In genomic region chr5:317086-317811, GRCh38 we compare ENCODE assay signal across 8 cellular contexts. TPM values are rescaled to one million over a fixed set of nuclear protein-coding genes. Genes with fewer than 3 reads are reported as not detected.
DNase-seq lines count a peak whose midpoint lies in the region; ATAC-seq and TF ChIP-seq lines count a peak whose summit lies in the region.

No MANE protein-coding gene starts in this region.

- peaks cover 13% of the 10 kb centered on the region; the same call in 1 of the 2 replicates for H3K27me3 ChIP-seq in SK-N-SH (ENCODE audit: insufficient read depth)

- TF ChIP-seq EP300 in SK-N-SH (IDR thresholded peaks at IDR 0.05; ENCODE audit: borderline replicate concordance in 1 of 2, low read depth in 1 of 2, low read length in 1 of 2), result no peak

- peaks cover 6% of the 10 kb centered on the region for H3K27me3 Mint-ChIP-seq in activated T-helper 2 cell treated with anti-CD3 and anti-CD28 coated beads, Interferon-gamma antibody, Interleukin-2, Interleukin-4, amounts not matched to agents 10 μg/mL and 5 μg/mL and 100 μg/mL, durations not matched to agents 14 hours and 24 hours and 36 hours (ENCODE audit: low read depth)

- peak; percentile 63 for ATAC-seq in GM21786 (IDR thresholded peaks at IDR 0.05; ENCODE audit: unreplicated experiment)

- peak; percentile 82 for DNase-seq in activated effector memory CD4-positive, alpha-beta T cell treated with anti-CD3 and anti-CD28 coated beads, Interleukin-2, amount 50 U/mL, for 16 hours
- no peak for DNase-seq in activated effector memory CD4-positive, alpha-beta T cell treated with Interleukin-2 at 50 U/mL for 16 hours
- DNase-seq in HuH-7.5 (ENCODE audit: low spot score), result peak; percentile 82
- peak; percentile 74 for DNase-seq in SK-N-SH
- peak; percentile 82 for DNase-seq in choroid plexus epithelial cell (ENCODE audit: low read depth)
- DNase-seq in mesenteric fat pad (ENCODE audit: low spot score), result peak; percentile 86
- no peak for DNase-seq in activated T-helper 2 cell treated with anti-CD3 and anti-CD28 coated beads, Interferon-gamma antibody, Interleukin-2, Interleukin-4, amounts not matched to agents 10 μg/mL and 5 μg/mL and 100 μg/mL, durations not matched to agents 14 hours and 24 hours and 36 hours (ENCODE audit: low spot score)

- CTCF ChIA-PET in SK-N-SH (lab: Yijun Ruan, JAX), result interaction anchor here (0.6 to 1.4 kb wide), 11 partner anchors 9 to 286 kb away, joined by 3 to 5 read pairs (median 4); no protein-coding TSS in a partner anchor

- no peak overlapping the region for H3K4me3 Mint-ChIP-seq in activated T-helper 2 cell treated with anti-CD3 and anti-CD28 coated beads, Interferon-gamma antibody, Interleukin-2, Interleukin-4, amounts not matched to agents 10 μg/mL and 5 μg/mL and 100 μg/mL, durations not matched to agents 14 hours and 24 hours and 36 hours (ENCODE audit: low read depth)

- H3K4me3 ChIP-seq in SK-N-SH (ENCODE audit: low read depth in 2 of 2, low read length in 1 of 2) (no peak overlapping the region; a peak in 1 of 4 replicates), choroid plexus epithelial cell (ENCODE audit: low read depth, low read length) (no peak overlapping the region)

- no peak overlapping the region for H3K27ac Mint-ChIP-seq in activated T-helper 2 cell treated with anti-CD3 and anti-CD28 coated beads, Interferon-gamma antibody, Interleukin-2, Interleukin-4, amounts not matched to agents 10 μg/mL and 5 μg/mL and 100 μg/mL, durations not matched to agents 14 hours and 24 hours and 36 hours

- POLR2A ChIA-PET in SK-N-SH (lab: Yijun Ruan, JAX), result no interaction called here

- peak; percentile 60 for TF ChIP-seq RAD21 in SK-N-SH (IDR thresholded peaks at IDR 0.05; ENCODE audit: low read length)

- peaks cover 8% of the 10 kb centered on the region; the same call in 1 of the 2 replicates for H3K79me2 ChIP-seq in SK-N-SH (ENCODE audit: insufficient read depth)

- H3F3A ChIP-seq in SK-N-SH (replicated peaks; ENCODE audit: insufficient read depth), result peaks cover 9% of the 10 kb centered on the region

- H3K9ac ChIP-seq in SK-N-SH, result no peak overlapping the region

- H3K36me3 ChIP-seq in SK-N-SH (replicated peaks in 1 of 2; ENCODE audit: control insufficient read depth in 1 of 2, insufficient read depth in 2 of 2, low read length in 1 of 2), result peaks cover 0 to 36% of the 10 kb centered on the region in 2 experiments

- H3K4me1 Mint-ChIP-seq in activated T-helper 2 cell treated with anti-CD3 and anti-CD28 coated beads, Interferon-gamma antibody, Interleukin-2, Interleukin-4, amounts not matched to agents 10 μg/mL and 5 μg/mL and 100 μg/mL, durations not matched to agents 14 hours and 24 hours and 36 hours (ENCODE audit: low read depth), result peaks cover 4% of the 10 kb centered on the region

- H3K9me3 ChIP-seq in SK-N-SH, result no peaks in the 10 kb centered on the region

- no peak overlapping the region for H2AFZ ChIP-seq in SK-N-SH (ENCODE audit: low read depth)

- H3K9me2 ChIP-seq in SK-N-SH, result no peaks in the 10 kb centered on the region

- 61% methylated on average over 8 of the region's 26 CpGs for WGBS in SK-N-SH (ENCODE audit: low lambda C conversion rate)

- no peak overlapping the region for H3K27ac ChIP-seq in SK-N-SH (ENCODE audit: low read depth in 2 of 2, low read length in 1 of 2)

- intact Hi-C loops in activated T-helper 2 cell treated with anti-CD3 and anti-CD28 coated beads, Interferon-gamma antibody, Interleukin-2, Interleukin-4, amounts not matched to agents 10 μg/mL and 5 μg/mL and 100 μg/mL, durations not matched to agents 14 hours and 24 hours and 36 hours (cut with micrococcal nuclease), result loop anchor here (1.0 kb wide), 1 partner anchor 114 kb away; no protein-coding TSS in a partner anchor

- H3K4me2 ChIP-seq in SK-N-SH, result no peak overlapping the region

- H3K36me3 Mint-ChIP-seq in activated T-helper 2 cell treated with anti-CD3 and anti-CD28 coated beads, Interferon-gamma antibody, Interleukin-2, Interleukin-4, amounts not matched to agents 10 μg/mL and 5 μg/mL and 100 μg/mL, durations not matched to agents 14 hours and 24 hours and 36 hours (ENCODE audit: low read depth), result peaks cover 15% of the 10 kb centered on the region

- peaks cover 42% of the 10 kb centered on the region for H4K20me1 ChIP-seq in SK-N-SH (ENCODE audit: insufficient read depth)

- no peaks in the 10 kb centered on the region for H3K9me3 Mint-ChIP-seq in activated T-helper 2 cell treated with anti-CD3 and anti-CD28 coated beads, Interferon-gamma antibody, Interleukin-2, Interleukin-4, amounts not matched to agents 10 μg/mL and 5 μg/mL and 100 μg/mL, durations not matched to agents 14 hours and 24 hours and 36 hours

- peaks cover 0 to 9% of the 10 kb centered on the region in 2 experiments; a peak in 1 of 4 replicates for H3K4me1 ChIP-seq in SK-N-SH (ENCODE audit: control insufficient read depth in 1 of 2, insufficient read depth in 2 of 2, low read depth in 1 of 2, low read length in 1 of 2)

- TF ChIP-seq CTCF in SK-N-SH (IDR thresholded peaks at IDR 0.05) (peak; percentile 46), choroid plexus epithelial cell (conservative IDR thresholded peaks at IDR 0.05; ENCODE audit: low read depth, low read length) (peak; percentile 83)

TF ChIP-seq in SK-N-SH, 30 proteins besides CTCF, POLR2A, EP300 and RAD21:
- no peak for TF ChIP-seq JUND (IDR thresholded peaks at IDR 0.05)
- peak; percentile 38; the same call in 1 of the 2 replicates for TF ChIP-seq SMC3 (IDR thresholded peaks at IDR 0.05; ENCODE audit: low read depth, low read length)

RNA-seq across cellular contexts. Expression of gene AHRR, which starts 4.3 kb away (rescaled TPM):
- polyA plus RNA-seq in SK-N-SH (2012; rRNA removed), result 0.71 and 0.99 TPM in 2 replicates
- 0.40 and 0.49 TPM in 2 replicates for polyA plus RNA-seq in SK-N-SH (2012; cell fraction: cytosol; rRNA removed)
- 3.2 and 3.3 TPM in 2 replicates for polyA plus RNA-seq in SK-N-SH (2012; cell fraction: nucleus; rRNA removed)
- total RNA-seq in mesenteric fat pad, result 4.5 TPM
- total RNA-seq in activated T-helper 2 cell treated with anti-CD3 and anti-CD28 coated beads, Interferon-gamma antibody, Interleukin-2, Interleukin-4, amounts not matched to agents 10 μg/mL and 5 μg/mL and 100 μg/mL, durations not matched to agents 14 hours and 24 hours and 36 hours, result 33.3 and 34.9 TPM in 2 replicates

RNA-seq across cellular contexts. Expression of gene PDCD6, which starts 45.8 kb away (rescaled TPM):
- polyA plus RNA-seq in SK-N-SH (2012; rRNA removed), result 323 and 347 TPM in 2 replicates
- 349 and 362 TPM in 2 replicates for polyA plus RNA-seq in SK-N-SH (2012; cell fraction: cytosol; rRNA removed)
- polyA plus RNA-seq in SK-N-SH (2012; cell fraction: nucleus; rRNA removed), result 226 and 288 TPM in 2 replicates
- 66.7 TPM for total RNA-seq in mesenteric fat pad
- total RNA-seq in activated T-helper 2 cell treated with anti-CD3 and anti-CD28 coated beads, Interferon-gamma antibody, Interleukin-2, Interleukin-4, amounts not matched to agents 10 μg/mL and 5 μg/mL and 100 μg/mL, durations not matched to agents 14 hours and 24 hours and 36 hours, result 109 TPM in 2 replicates

Comparison
In these comparisons a context has a peak if more than half of its experiments do, and no peak if none do; other contexts are left out.
1. DNase-seq: peak in activated effector memory CD4-positive, alpha-beta T cell treated with anti-CD3 and anti-CD28 coated beads, Interleukin-2, amount 50 U/mL, for 16 hours (single experiment), HuH-7.5 (single experiment), SK-N-SH (single experiment), choroid plexus epithelial cell (single experiment) and mesenteric fat pad (single experiment); none in activated effector memory CD4-positive, alpha-beta T cell treated with Interleukin-2 at 50 U/mL for 16 hours (single experiment) and activated T-helper 2 cell treated with anti-CD3 and anti-CD28 coated beads, Interferon-gamma antibody, Interleukin-2, Interleukin-4, amounts not matched to agents 10 μg/mL and 5 μg/mL and 100 μg/mL, durations not matched to agents 14 hours and 24 hours and 36 hours (single experiment).